19 cellular contexts compared by ENCODE assay signal in the genomic region with DNA sequence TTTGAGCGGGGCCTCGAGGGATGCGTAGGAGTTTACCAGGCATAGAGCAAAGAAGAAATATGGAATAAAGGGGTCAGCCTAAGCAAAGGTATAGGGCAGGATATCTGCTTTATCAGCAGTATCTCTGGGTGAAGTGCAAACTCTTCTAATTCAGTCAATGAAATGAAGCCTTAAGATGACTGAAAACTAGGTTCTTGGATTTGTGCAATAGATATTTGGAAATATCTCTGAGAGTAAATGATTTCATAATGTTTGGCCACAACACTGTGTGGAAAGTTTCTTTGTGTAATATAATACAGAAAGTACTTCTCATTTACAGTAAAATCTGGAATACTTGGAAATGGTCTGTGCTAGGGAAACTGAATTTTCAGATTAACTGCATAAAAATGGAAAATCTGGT. TPM values are rescaled to one million over a fixed set of nuclear protein-coding genes. Genes with fewer than 3 reads are reported as not detected.
A peak's percentile ranks its signal among the peaks of the same experiment; 100 is the strongest.
DNase-seq lines count a peak whose midpoint lies in the region; ATAC-seq and TF ChIP-seq lines count a peak whose summit lies in the region.
"Had no signal": no experiment of that assay in that cellular context is flagged by ENCODE, and none has a peak within 500 bp of the region (broad histone marks: within the 10 kb centered on the region; RNA-seq: fewer than 3 reads in every experiment).

No MANE protein-coding gene starts in this region.

- 95 to 100% methylated on average over 3 of the region's 3 CpGs for WGBS in gastroesophageal sphincter (ENCODE audit: low coverage in 1 of 2), 2 donors
- 98 to 100% methylated on average over 3 of the region's 3 CpGs for WGBS in thyroid gland, 2 donors
- 94% methylated on average over 3 of the region's 3 CpGs for WGBS in esophagus muscularis mucosa

- peaks cover 10% of the 10 kb centered on the region for H3K27me3 ChIP-seq in gastroesophageal sphincter
- no peaks in the 10 kb centered on the region for H3K27me3 ChIP-seq in thyroid gland
- H3K27me3 ChIP-seq in esophagus muscularis mucosa = peaks cover 0 to 8% (median 0%) of the 10 kb centered on the region in 4 donors

- no peaks in the 10 kb centered on the region for H3K4me1 ChIP-seq in gastroesophageal sphincter
- H3K4me1 ChIP-seq in thyroid gland = peaks cover 39 to 72% of the 10 kb centered on the region in 2 donors
- no peaks in the 10 kb centered on the region for H3K4me1 ChIP-seq in esophagus muscularis mucosa

- no peak for DNase-seq in activated CD4-positive, alpha-beta T cell treated with anti-CD3 and anti-CD28 coated beads, Interleukin-2, amount 10 ng/mL, durations not matched to agents 24 days and 14 days
- no peak for DNase-seq in activated CD4-positive, alpha-beta T cell treated with anti-CD3 and anti-CD28 coated beads for 1 hour
- DNase-seq in SIG-M5 treated with dmso at 0.1 percent for 504 hours (lab: John Stamatoyannopoulos, UW; ENCODE audit: unreplicated experiment) (peak; percentile 84), thyroid gland (no peak), NCI-H774 (lab: John Stamatoyannopoulos, UW) (no peak), esophagus muscularis mucosa (ENCODE audit: extremely low spot score) (no peak)
- DNase-seq in stimulated activated effector memory CD8-positive, alpha-beta T cell treated with anti-CD3 and anti-CD28 coated beads, Interleukin-12 subunit alpha, Interleukin-12 subunit beta, amount 100 ng/mL, for 72 hours (ENCODE audit: low spot score in 2 of 2) = no peak
- DNase-seq: activated CD4-positive, alpha-beta T cell treated with anti-CD3 and anti-CD28 coated beads, Interleukin-2, amount 50 U/mL, for 1 hour; activated naive CD8-positive, alpha-beta T cell treated with anti-CD3 and anti-CD28 coated beads, Interleukin-2, amount 50 U/mL, for 24 hours; activated T-cell treated with anti-CD3 and anti-CD28 coated beads, Interleukin-2, amount 50 U/mL, for 4 hours; head of caudate nucleus; MM.1S; NCI-H82; posterior cingulate gyrus; RPMI8226; stimulated activated CD4-positive, alpha-beta T cell treated with anti-CD3 and anti-CD28 coated beads, Interleukin-15, amount 100 ng/mL, for 24 hours had no signal

- ATAC-seq in gastroesophageal sphincter = peak; percentile 81
- ATAC-seq in stimulated activated effector memory CD8-positive, alpha-beta T cell treated with anti-CD3 and anti-CD28 coated beads, Interleukin-12 subunit alpha, Interleukin-12 subunit beta, amount 100 ng/mL, for 72 hours = no peak
- ATAC-seq: activated naive CD8-positive, alpha-beta T cell treated with anti-CD3 and anti-CD28 coated beads, Interleukin-2, amount 50 U/mL, for 24 hours; activated T-cell treated with anti-CD3 and anti-CD28 coated beads, Interleukin-2, amount 50 U/mL, for 4 hours had no signal

- no peaks in the 10 kb centered on the region for H3K9me3 ChIP-seq in gastroesophageal sphincter
- no peaks in the 10 kb centered on the region for H3K9me3 ChIP-seq in thyroid gland
- H3K9me3 ChIP-seq in esophagus muscularis mucosa = no peaks in the 10 kb centered on the region

- H3K4me3 ChIP-seq in gastroesophageal sphincter = no peak overlapping the region
- no peak overlapping the region for H3K4me3 ChIP-seq in thyroid gland (replicated peaks in 1 of 3)
- no peak overlapping the region for H3K4me3 ChIP-seq in esophagus muscularis mucosa

- H3K4me1 Mint-ChIP-seq in activated CD4-positive, alpha-beta T cell treated with anti-CD3 and anti-CD28 coated beads, Interleukin-2, amount 10 ng/mL, durations not matched to agents 24 days and 14 days = peaks cover 6% of the 10 kb centered on the region
- H3K4me1 Mint-ChIP-seq in stimulated activated effector memory CD8-positive, alpha-beta T cell treated with anti-CD3 and anti-CD28 coated beads, Interleukin-12 subunit alpha, Interleukin-12 subunit beta, amount 100 ng/mL, for 72 hours = no peaks in the 10 kb centered on the region

- TF ChIP-seq CTCF in gastroesophageal sphincter (IDR thresholded peaks at IDR 0.05) = no peak
- TF ChIP-seq CTCF in thyroid gland (IDR thresholded peaks at IDR 0.05) = no peak
- TF ChIP-seq CTCF in esophagus muscularis mucosa (IDR thresholded peaks at IDR 0.05) = no peak

- TF ChIP-seq POLR2A in gastroesophageal sphincter (IDR thresholded peaks at IDR 0.05) (no peak), thyroid gland (IDR thresholded peaks at IDR 0.05) (no peak), esophagus muscularis mucosa (IDR thresholded peaks at IDR 0.05; ENCODE audit: low read depth) (no peak)

- no peaks in the 10 kb centered on the region for H3K27me3 Mint-ChIP-seq in activated CD4-positive, alpha-beta T cell treated with anti-CD3 and anti-CD28 coated beads, Interleukin-2, amount 10 ng/mL, durations not matched to agents 24 days and 14 days

- no peak overlapping the region for H3K4me3 Mint-ChIP-seq in activated CD4-positive, alpha-beta T cell treated with anti-CD3 and anti-CD28 coated beads, Interleukin-2, amount 10 ng/mL, durations not matched to agents 24 days and 14 days
- H3K4me3 Mint-ChIP-seq in stimulated activated effector memory CD8-positive, alpha-beta T cell treated with anti-CD3 and anti-CD28 coated beads, Interleukin-12 subunit alpha, Interleukin-12 subunit beta, amount 100 ng/mL, for 72 hours = no peak overlapping the region
- H3K4me3 Mint-ChIP-seq: activated naive CD8-positive, alpha-beta T cell treated with anti-CD3 and anti-CD28 coated beads, Interleukin-2, amount 50 U/mL, for 24 hours; activated T-cell treated with anti-CD3 and anti-CD28 coated beads, Interleukin-2, amount 50 U/mL, for 4 hours had no signal

- intact Hi-C loops in activated CD4-positive, alpha-beta T cell treated with anti-CD3 and anti-CD28 coated beads, Interleukin-2, amount 10 ng/mL, durations not matched to agents 24 days and 14 days (cut with micrococcal nuclease) = no loop called here
- intact Hi-C loops in thyroid gland (cut with DNase I) = no loop called here
- intact Hi-C loops in esophagus muscularis mucosa (cut with DNase I) = no loop called here

- peak overlapping the region; percentile 56 for H3K27ac Mint-ChIP-seq in activated CD4-positive, alpha-beta T cell treated with anti-CD3 and anti-CD28 coated beads, Interleukin-2, amount 10 ng/mL, durations not matched to agents 24 days and 14 days
- no peak overlapping the region for H3K27ac Mint-ChIP-seq in stimulated activated effector memory CD8-positive, alpha-beta T cell treated with anti-CD3 and anti-CD28 coated beads, Interleukin-12 subunit alpha, Interleukin-12 subunit beta, amount 100 ng/mL, for 72 hours
- H3K27ac Mint-ChIP-seq: activated naive CD8-positive, alpha-beta T cell treated with anti-CD3 and anti-CD28 coated beads, Interleukin-2, amount 50 U/mL, for 24 hours had no signal

- peaks cover 9% of the 10 kb centered on the region for H3K9me3 Mint-ChIP-seq in activated CD4-positive, alpha-beta T cell treated with anti-CD3 and anti-CD28 coated beads, Interleukin-2, amount 10 ng/mL, durations not matched to agents 24 days and 14 days
- peaks cover 3% of the 10 kb centered on the region for H3K9me3 Mint-ChIP-seq in stimulated activated effector memory CD8-positive, alpha-beta T cell treated with anti-CD3 and anti-CD28 coated beads, Interleukin-12 subunit alpha, Interleukin-12 subunit beta, amount 100 ng/mL, for 72 hours
- H3K9me3 Mint-ChIP-seq: activated naive CD8-positive, alpha-beta T cell treated with anti-CD3 and anti-CD28 coated beads, Interleukin-2, amount 50 U/mL, for 24 hours; activated T-cell treated with anti-CD3 and anti-CD28 coated beads, Interleukin-2, amount 50 U/mL, for 4 hours had no signal

- H3K36me3 Mint-ChIP-seq in activated CD4-positive, alpha-beta T cell treated with anti-CD3 and anti-CD28 coated beads, Interleukin-2, amount 10 ng/mL, durations not matched to agents 24 days and 14 days (ENCODE audit: low read depth) = no peaks in the 10 kb centered on the region
- H3K36me3 Mint-ChIP-seq in stimulated activated effector memory CD8-positive, alpha-beta T cell treated with anti-CD3 and anti-CD28 coated beads, Interleukin-12 subunit alpha, Interleukin-12 subunit beta, amount 100 ng/mL, for 72 hours = no peaks in the 10 kb centered on the region

- TF ChIP-seq EP300 in gastroesophageal sphincter (IDR thresholded peaks at IDR 0.05) (no peak), esophagus muscularis mucosa (IDR thresholded peaks at IDR 0.05) (no peak)

- H3K27ac ChIP-seq in gastroesophageal sphincter = no peak overlapping the region
- H3K27ac ChIP-seq in thyroid gland = peak overlapping the region; percentile 16 to 78 (median 54)
- H3K27ac ChIP-seq in esophagus muscularis mucosa (replicated peaks in 1 of 4) = peak overlapping the region in 1 of 4 donors; percentile 1
- H3K27ac ChIP-seq: 22Rv1 had no signal

- H3K36me3 ChIP-seq in gastroesophageal sphincter (no peaks in the 10 kb centered on the region), thyroid gland (no peaks in the 10 kb centered on the region), esophagus muscularis mucosa (no peaks in the 10 kb centered on the region)

RNA-seq across cellular contexts. Expression of gene KCNJ15, which starts 26.1 kb away (rescaled TPM):
- 2.0 and 2.3 TPM in 2 replicates for total RNA-seq in activated CD4-positive, alpha-beta T cell treated with anti-CD3 and anti-CD28 coated beads, Interleukin-2, amount 10 ng/mL, durations not matched to agents 24 days and 14 days
- 1 to 10 TPM in 1 of 4 donors, under 1 TPM in 2, not detected in 1; 0.31 to 1.1 (median 0.81) TPM for total RNA-seq in gastroesophageal sphincter
- total RNA-seq in thyroid gland = 10 to 100 TPM; 29.2 to 71.2 (median 59.5) TPM
- 1 to 10 TPM in 2 of 4 donors, not detected in 2; 1.2 to 1.6 TPM for total RNA-seq in esophagus muscularis mucosa
- total RNA-seq: cerebellum had no signal

Comparison
In these comparisons a context has a peak if more than half of its experiments do, and no peak if none do; other contexts are left out.
1. H3K27ac ChIP-seq: peak in thyroid gland (3 of 3); none in gastroesophageal sphincter (0 of 4).